8 cellular contexts compared by ENCODE assay signal in the genomic region with DNA sequence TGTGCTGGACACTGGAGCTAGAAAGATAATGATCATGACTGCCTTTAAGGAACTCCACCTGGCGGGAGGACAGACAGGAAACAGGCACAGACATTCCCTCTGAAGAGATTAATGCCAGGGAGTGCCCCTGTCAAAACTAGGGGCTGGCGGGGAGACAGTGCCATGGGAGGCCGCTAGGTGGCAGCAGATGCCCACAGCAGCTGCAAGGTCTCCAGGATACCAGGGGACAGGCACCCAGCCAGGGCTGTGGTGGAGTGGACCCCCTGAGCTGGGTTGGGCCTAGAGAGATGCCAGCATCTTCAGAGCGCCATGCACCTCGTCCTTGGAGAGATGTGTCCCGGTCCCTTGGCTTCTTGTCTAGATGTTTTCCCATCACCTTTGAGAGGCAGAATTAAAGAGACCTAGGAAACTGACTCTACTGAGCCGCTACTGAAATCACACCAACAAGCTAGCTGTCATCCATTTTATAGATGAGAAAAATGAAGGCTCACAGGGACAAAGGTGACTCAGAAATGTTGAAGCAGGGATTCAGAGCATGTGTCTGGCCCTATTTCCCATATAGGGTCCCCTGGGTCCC. TPM values are rescaled to one million over a fixed set of nuclear protein-coding genes. Genes with fewer than 3 reads are reported as not detected.
DNase-seq lines count a peak whose midpoint lies in the region; ATAC-seq and TF ChIP-seq lines count a peak whose summit lies in the region.

No MANE protein-coding gene starts in this region.

- no peak overlapping the region for H3K4me3 Mint-ChIP-seq in WTC11

- no peak overlapping the region for H3K27ac Mint-ChIP-seq in WTC11

- peak; percentile 99 for TF ChIP-seq CTCF in WTC11 (IDR thresholded peaks at IDR 0.05)
- peak; percentile 97 to 99 (median 98) for TF ChIP-seq CTCF in breast epithelium (IDR thresholded peaks at IDR 0.05)

- no peaks in the 10 kb centered on the region for H3K36me3 Mint-ChIP-seq in WTC11

- H3K4me1 ChIP-seq in breast epithelium = no peaks in the 10 kb centered on the region

- intact Hi-C loops in breast epithelium (cut with DNase I; ENCODE audit: low total_unique reads) = loop anchor here (10.0 kb wide), 1 partner anchor 202 kb away; no protein-coding TSS in a partner anchor

- DNase-seq in CMK (ENCODE audit: low read depth) (peak; percentile 59), NCI-H2227 (lab: John Stamatoyannopoulos, UW; ENCODE audit: unreplicated experiment) (peak; percentile 84), WTC11 (ENCODE audit: low spot score) (peak; percentile 94), breast epithelium (ENCODE audit: low spot score in 2 of 2) (peak; percentile 80 to 90), iris pigment epithelial cell (ENCODE audit: low read depth) (peak; percentile 45)
- peak; percentile 35 to 71 for DNase-seq in stimulated activated CD4-positive, alpha-beta T cell treated with anti-CD3 and anti-CD28 coated beads, Interleukin-1b, Interleukin-23, amount 100 ng/mL, for 1 hour (ENCODE audit: low read depth in 2 of 2)

- no peaks in the 10 kb centered on the region for H3K9me3 ChIP-seq in breast epithelium

- peaks cover 2% of the 10 kb centered on the region; the same call in 1 of the 2 replicates for H3K4me1 Mint-ChIP-seq in WTC11

- no peak overlapping the region for H3K4me3 ChIP-seq in breast epithelium

- POLR2A ChIA-PET in WTC11 (lab: Charles Lee) = interaction anchor here (0.6 to 1.1 kb wide), 4 partner anchors 11 to 236 kb away, joined by 3 read pairs; a partner anchor contains a TSS

- peaks cover 5% of the 10 kb centered on the region for H3K9me3 Mint-ChIP-seq in WTC11

- H3K27me3 ChIP-seq in breast epithelium = no peaks in the 10 kb centered on the region

- peaks cover 9% of the 10 kb centered on the region for H3K27me3 Mint-ChIP-seq in WTC11 (ENCODE audit: low read depth)

- peak; percentile 59 for ATAC-seq in HG02642 (IDR thresholded peaks at IDR 0.05; ENCODE audit: poor library complexity, unreplicated experiment)
- peak; percentile 98 for ATAC-seq in WTC11
- ATAC-seq in GM21367 (IDR thresholded peaks at IDR 0.05; ENCODE audit: unreplicated experiment) = no peak

- no peak for TF ChIP-seq POLR2A in breast epithelium (IDR thresholded peaks at IDR 0.05)

- no peaks in the 10 kb centered on the region for H3K36me3 ChIP-seq in breast epithelium

- CTCF ChIA-PET in WTC11 (lab: Charles Lee) = interaction anchor here (0.5 to 8.4 kb wide), 82 partner anchors 8 to 817 kb away, joined by 3 to 159 read pairs (median 4); a partner anchor contains a TSS

- H3K27ac ChIP-seq in breast epithelium = no peak overlapping the region

TF ChIP-seq in WTC11, 78 proteins besides CTCF, POLR2A, EP300 and RAD21:
- TF ChIP-seq TEAD4 (CRISPR knock-in tag; IDR thresholded peaks at IDR 0.05) (no peak), ETV6 (CRISPR knock-in tag; IDR thresholded peaks at IDR 0.05) (peak; percentile 48; the same call in 1 of the 2 replicates), TEAD1 (CRISPR knock-in tag; IDR thresholded peaks at IDR 0.05) (peak; percentile 55; the same call in 1 of the 2 replicates), SMAD3 (CRISPR knock-in tag; IDR thresholded peaks at IDR 0.05; ENCODE audit: borderline replicate concordance) (no peak)
- TF ChIP-seq, protein P1, sequence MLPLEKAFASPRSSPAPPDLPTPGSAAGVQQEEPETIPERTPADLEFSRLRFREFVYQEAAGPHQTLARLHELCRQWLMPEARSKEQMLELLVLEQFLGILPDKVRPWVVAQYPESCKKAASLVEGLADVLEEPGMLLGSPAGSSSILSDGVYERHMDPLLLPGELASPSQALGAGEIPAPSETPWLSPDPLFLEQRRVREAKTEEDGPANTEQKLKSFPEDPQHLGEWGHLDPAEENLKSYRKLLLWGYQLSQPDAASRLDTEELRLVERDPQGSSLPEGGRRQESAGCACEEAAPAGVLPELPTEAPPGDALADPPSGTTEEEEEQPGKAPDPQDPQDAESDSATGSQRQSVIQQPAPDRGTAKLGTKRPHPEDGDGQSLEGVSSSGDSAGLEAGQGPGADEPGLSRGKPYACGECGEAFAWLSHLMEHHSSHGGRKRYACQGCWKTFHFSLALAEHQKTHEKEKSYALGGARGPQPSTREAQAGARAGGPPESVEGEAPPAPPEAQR (CRISPR knock-in tag; IDR thresholded peaks at IDR 0.05) = no peak
TF ChIP-seq in WTC11: peak in this region for 2.

RNA-seq across cellular contexts. Expression of a gene that starts 3.6 kb away (rescaled TPM):
- not detected in 3 replicates for total RNA-seq in WTC11 (2021)
- total RNA-seq in breast epithelium = not detected

RNA-seq across cellular contexts. Expression of a gene that starts 10.7 kb away (rescaled TPM):
- 18.3 to 20.2 TPM (median 19.7 TPM) in 3 replicates for total RNA-seq in WTC11 (2021)
- total RNA-seq in breast epithelium = 10 to 100 TPM; 13.8 to 66.1 (median 16.8) TPM

RNA-seq across cellular contexts. Expression of a gene that starts 33.7 kb away (rescaled TPM):
- total RNA-seq in WTC11 (2021) (0.35 to 1.2 TPM (median 0.66 TPM) in 3 replicates), breast epithelium (not detected)

RNA-seq across cellular contexts. Expression of a gene that starts 51.2 kb away (rescaled TPM):
- total RNA-seq in WTC11 (2021) (6.5 to 6.7 TPM (median 6.6 TPM) in 3 replicates), breast epithelium (1 to 10 TPM in 2 of 3 donors, not detected in 1; 3.4 to 4.6 TPM)
